Comparison of ENCODE assay signal across 1 cellular context in the genomic region with DNA sequence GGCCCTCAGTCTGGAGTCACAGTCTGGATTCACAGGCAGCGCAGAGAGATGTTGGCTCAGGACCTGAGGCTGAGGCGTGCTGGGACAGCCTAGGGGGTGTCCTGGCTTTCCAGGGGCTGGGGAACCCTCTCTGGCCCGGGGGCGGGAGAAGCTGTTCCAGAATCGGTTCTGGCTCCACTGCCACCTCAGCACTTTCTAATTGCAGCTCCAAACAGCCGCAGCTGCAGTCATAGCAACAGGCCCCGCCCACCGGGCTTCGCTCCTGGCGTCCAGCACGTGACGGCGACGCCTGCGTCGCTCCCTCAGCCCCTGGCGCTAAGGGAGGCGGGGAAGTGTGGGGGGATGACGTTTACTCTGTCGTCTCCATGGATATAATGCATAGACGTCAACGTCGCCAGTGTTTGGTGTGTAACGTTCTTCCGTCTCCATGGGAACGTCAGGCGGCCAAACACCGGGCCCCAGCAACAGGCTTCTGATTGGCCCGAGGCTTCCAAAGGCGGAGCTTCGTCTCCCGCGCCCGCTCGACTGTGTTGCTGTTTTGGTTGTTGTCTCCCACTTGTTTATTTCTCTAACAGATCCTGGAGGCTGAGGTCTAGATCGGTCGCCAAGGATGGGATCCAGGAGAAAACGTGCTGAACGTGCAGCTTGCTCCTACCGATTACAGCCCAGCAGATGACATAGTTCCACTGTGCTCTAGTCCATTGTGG.
TF ChIP-seq lines count a peak whose summit lies in the region.

No MANE protein-coding gene starts in this region.

TF ChIP-seq in K562, 482 proteins besides CTCF, POLR2A, EP300 and RAD21 (continued from another document and continues in another):
- TF ChIP-seq ZBTB40 (IDR thresholded peaks at IDR 0.05), result no peak
- TF ChIP-seq ZBTB40 (CRISPR knock-in tag; IDR thresholded peaks at IDR 0.05), result no peak
- peak; percentile 100 for TF ChIP-seq FOXJ2 (tag; IDR thresholded peaks at IDR 0.05)
- TF ChIP-seq SNIP1 (IDR thresholded peaks at IDR 0.05; ENCODE audit: low read depth), result no peak
- TF ChIP-seq, protein P1, sequence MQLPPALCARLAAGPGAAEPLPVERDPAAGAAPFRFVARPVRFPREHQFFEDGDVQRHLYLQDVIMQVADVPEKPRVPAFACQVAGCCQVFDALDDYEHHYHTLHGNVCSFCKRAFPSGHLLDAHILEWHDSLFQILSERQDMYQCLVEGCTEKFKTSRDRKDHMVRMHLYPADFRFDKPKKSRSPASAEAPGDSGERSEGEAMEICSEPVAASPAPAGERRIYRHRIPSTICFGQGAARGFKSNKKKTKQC (CRISPR knock-in tag; IDR thresholded peaks at IDR 0.05), result no peak
- TF ChIP-seq ETV5 (CRISPR knock-in tag; IDR thresholded peaks at IDR 0.05; ENCODE audit: low read depth), result no peak
- no peak for TF ChIP-seq ZNF263 (CRISPR knock-in tag; IDR thresholded peaks at IDR 0.05; ENCODE audit: borderline replicate concordance)
- TF ChIP-seq RBM14 (IDR thresholded peaks at IDR 0.05; ENCODE audit: borderline replicate concordance, insufficient read depth, low read depth, low read length), result no peak
- TF ChIP-seq EGR1 (conservative IDR thresholded peaks at IDR 0.05), result peak; percentile 73
- no peak for TF ChIP-seq ZNF12 (CRISPR knock-in tag; IDR thresholded peaks at IDR 0.05)
- no peak for TF ChIP-seq ZZZ3 (IDR thresholded peaks at IDR 0.05)
- no peak for TF ChIP-seq ZFP1 (CRISPR knock-in tag; IDR thresholded peaks at IDR 0.05)
- TF ChIP-seq GABPB2 (CRISPR knock-in tag; conservative IDR thresholded peaks at IDR 0.05), result no peak
- peak; percentile 97 for TF ChIP-seq VEZF1 (CRISPR knock-in tag; IDR thresholded peaks at IDR 0.05)
- no peak for TF ChIP-seq EZH2 (IDR thresholded peaks at IDR 0.05; ENCODE audit: borderline replicate concordance, low read depth, low read length)
- no peak for TF ChIP-seq ETV1 (tag; conservative IDR thresholded peaks at IDR 0.05; ENCODE audit: low read depth)
- TF ChIP-seq POLR2H (tag; IDR thresholded peaks at IDR 0.05; ENCODE audit: low read depth), result 0 out of 2 replicates have a peak, but pooled peaks have one; percentile 27
- no peak for TF ChIP-seq STAT5B (CRISPR knock-in tag; IDR thresholded peaks at IDR 0.05)
- TF ChIP-seq TCFL5 (CRISPR knock-in tag; conservative IDR thresholded peaks at IDR 0.05), result no peak
- no peak for TF ChIP-seq ZNF695 (CRISPR knock-in tag; IDR thresholded peaks at IDR 0.05)
- TF ChIP-seq, protein P2, sequence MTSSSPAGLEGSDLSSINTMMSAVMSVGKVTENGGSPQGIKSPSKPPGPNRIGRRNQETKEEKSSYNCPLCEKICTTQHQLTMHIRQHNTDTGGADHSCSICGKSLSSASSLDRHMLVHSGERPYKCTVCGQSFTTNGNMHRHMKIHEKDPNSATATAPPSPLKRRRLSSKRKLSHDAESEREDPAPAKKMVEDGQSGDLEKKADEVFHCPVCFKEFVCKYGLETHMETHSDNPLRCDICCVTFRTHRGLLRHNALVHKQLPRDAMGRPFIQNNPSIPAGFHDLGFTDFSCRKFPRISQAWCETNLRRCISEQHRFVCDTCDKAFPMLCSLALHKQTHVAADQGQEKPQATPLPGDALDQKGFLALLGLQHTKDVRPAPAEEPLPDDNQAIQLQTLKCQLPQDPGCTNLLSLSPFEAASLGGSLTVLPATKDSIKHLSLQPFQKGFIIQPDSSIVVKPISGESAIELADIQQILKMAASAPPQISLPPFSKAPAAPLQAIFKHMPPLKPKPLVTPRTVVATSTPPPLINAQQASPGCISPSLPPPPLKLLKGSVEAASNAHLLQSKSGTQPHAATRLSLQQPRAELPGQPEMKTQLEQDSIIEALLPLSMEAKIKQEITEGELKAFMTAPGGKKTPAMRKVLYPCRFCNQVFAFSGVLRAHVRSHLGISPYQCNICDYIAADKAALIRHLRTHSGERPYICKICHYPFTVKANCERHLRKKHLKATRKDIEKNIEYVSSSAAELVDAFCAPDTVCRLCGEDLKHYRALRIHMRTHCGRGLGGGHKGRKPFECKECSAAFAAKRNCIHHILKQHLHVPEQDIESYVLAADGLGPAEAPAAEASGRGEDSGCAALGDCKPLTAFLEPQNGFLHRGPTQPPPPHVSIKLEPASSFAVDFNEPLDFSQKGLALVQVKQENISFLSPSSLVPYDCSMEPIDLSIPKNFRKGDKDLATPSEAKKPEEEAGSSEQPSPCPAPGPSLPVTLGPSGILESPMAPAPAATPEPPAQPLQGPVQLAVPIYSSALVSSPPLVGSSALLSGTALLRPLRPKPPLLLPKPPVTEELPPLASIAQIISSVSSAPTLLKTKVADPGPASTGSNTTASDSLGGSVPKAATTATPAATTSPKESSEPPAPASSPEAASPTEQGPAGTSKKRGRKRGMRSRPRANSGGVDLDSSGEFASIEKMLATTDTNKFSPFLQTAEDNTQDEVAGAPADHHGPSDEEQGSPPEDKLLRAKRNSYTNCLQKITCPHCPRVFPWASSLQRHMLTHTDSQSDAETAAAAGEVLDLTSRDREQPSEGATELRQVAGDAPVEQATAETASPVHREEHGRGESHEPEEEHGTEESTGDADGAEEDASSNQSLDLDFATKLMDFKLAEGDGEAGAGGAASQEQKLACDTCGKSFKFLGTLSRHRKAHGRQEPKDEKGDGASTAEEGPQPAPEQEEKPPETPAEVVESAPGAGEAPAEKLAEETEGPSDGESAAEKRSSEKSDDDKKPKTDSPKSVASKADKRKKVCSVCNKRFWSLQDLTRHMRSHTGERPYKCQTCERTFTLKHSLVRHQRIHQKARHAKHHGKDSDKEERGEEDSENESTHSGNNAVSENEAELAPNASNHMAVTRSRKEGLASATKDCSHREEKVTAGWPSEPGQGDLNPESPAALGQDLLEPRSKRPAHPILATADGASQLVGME (CRISPR knock-in tag; IDR thresholded peaks at IDR 0.05), result no peak
- TF ChIP-seq KLF13 (tag; IDR thresholded peaks at IDR 0.05; ENCODE audit: borderline replicate concordance, low read depth), result 0 out of 2 replicates have a peak, but pooled peaks have one; percentile 12
- TF ChIP-seq FOXA3 (CRISPR knock-in tag; conservative IDR thresholded peaks at IDR 0.05 in 1 of 2, IDR thresholded peaks at IDR 0.05 in 1 of 2), result no peak
- TF ChIP-seq COPS2 (conservative IDR thresholded peaks at IDR 0.05), result no peak
- no peak for TF ChIP-seq HLTF (IDR thresholded peaks at IDR 0.05)
- no peak for TF ChIP-seq CBX3 (IDR thresholded peaks at IDR 0.05; ENCODE audit: borderline replicate concordance in 1 of 2, low read length in 2 of 2)
- no peak for TF ChIP-seq ZNF324 (CRISPR knock-in tag; IDR thresholded peaks at IDR 0.05)
- peak; percentile 21 for TF ChIP-seq RBM25 (IDR thresholded peaks at IDR 0.05; ENCODE audit: low read depth, low read length, severe bottlenecking)
